Comparison of ENCODE assay signal across 22 cellular contexts in the genomic region with DNA sequence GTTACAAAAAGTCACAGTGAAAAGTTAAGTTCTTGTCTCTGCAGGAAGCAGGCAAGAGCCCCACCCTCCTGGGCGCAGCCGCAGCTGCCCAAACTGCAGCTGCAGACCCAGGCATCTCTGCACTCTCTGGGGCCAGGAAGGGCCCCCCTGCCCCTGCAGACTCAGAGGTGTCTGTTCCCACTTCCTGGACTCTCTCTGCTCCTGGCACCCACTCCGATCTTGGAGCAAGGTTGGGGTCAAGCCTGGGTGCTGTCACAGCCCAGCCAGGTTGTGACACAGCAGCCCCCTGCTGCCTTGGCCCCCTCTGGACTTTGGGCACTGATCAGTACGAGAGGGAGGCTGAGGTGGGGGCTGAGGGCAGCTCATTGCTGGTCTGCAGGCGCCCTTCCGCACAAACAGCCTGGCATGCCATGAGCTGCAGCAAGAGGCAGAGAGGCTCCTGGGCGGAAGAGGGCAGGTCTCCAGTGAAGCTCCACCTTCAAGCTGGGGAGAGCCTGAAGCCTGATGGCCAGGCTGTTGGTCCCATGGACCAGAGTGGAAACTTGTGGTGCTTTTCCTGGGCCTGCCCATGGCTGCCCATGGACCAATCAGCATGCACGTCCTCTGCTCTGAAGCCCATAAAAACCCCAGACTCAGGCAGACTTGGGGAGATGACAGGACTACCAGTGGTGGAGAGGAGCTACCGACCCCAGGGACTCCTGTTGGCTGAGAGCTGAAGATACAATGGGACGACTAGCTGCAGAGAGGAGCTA. TPM values are rescaled to one million over a fixed set of nuclear protein-coding genes. Genes with fewer than 3 reads are reported as not detected.
A peak's percentile ranks its signal among the peaks of the same experiment; 100 is the strongest.
DNase-seq lines count a peak whose midpoint lies in the region; ATAC-seq, FAIRE-seq and TF ChIP-seq lines count a peak whose summit lies in the region.
"Had no signal": no experiment of that assay in that cellular context is flagged by ENCODE, and none has a peak within 500 bp of the region (broad histone marks: within the 10 kb centered on the region; RNA-seq: fewer than 3 reads in every experiment).

No MANE protein-coding gene starts in this region.

- intact Hi-C loops in HepG2 (cut with micrococcal nuclease; ENCODE audit: unreplicated experiment) = no loop called here
- intact Hi-C loops in right lobe of liver (cut with DNase I) = loop anchor here (10.0 kb wide), 1 partner anchor 192 kb away; no protein-coding TSS in a partner anchor
- intact Hi-C loops in mucosa of descending colon (cut with DNase I, micrococcal nuclease) = no loop called here
- intact Hi-C loops in Calu3 (cut with micrococcal nuclease; ENCODE audit: unreplicated experiment) = no loop called here
- intact Hi-C loops in activated CD8-positive, alpha-beta T cell treated with anti-CD3 and anti-CD28 coated beads for 36 hours (cut with micrococcal nuclease) = loop anchor here (10.0 kb wide), 1 partner anchor 222 kb away; a partner anchor contains a TSS
- intact Hi-C loops in sciatic nerve (cut with DNase I) = no loop called here

- no peaks in the 10 kb centered on the region for H3K79me2 ChIP-seq in HepG2 (ENCODE audit: insufficient read depth, low read length)

- no peaks in the 10 kb centered on the region for H3K9me3 Mint-ChIP-seq in WTC11
- no peaks in the 10 kb centered on the region for H3K9me3 Mint-ChIP-seq in Calu3 (ENCODE audit: low read depth, unreplicated experiment)
- no peaks in the 10 kb centered on the region for H3K9me3 Mint-ChIP-seq in activated CD8-positive, alpha-beta T cell treated with anti-CD3 and anti-CD28 coated beads for 36 hours
- H3K9me3 Mint-ChIP-seq: activated T-cell treated with anti-CD3 and anti-CD28 coated beads, Interleukin-2, amount 50 U/mL, for 24 hours had no signal

- FAIRE-seq in HepG2 (lab: Jason Lieb, UNC) = peak; percentile 71
- FAIRE-seq: G401.6, islet of Langerhans had no signal

- H3K27ac ChIP-seq in HepG2 (ENCODE audit: extremely low read length, insufficient read depth, low read length) = peak overlapping the region; percentile 62
- no peak overlapping the region for H3K27ac ChIP-seq in right lobe of liver
- H3K27ac ChIP-seq: coronary artery, KMS-11, stomach, uterus had no signal

- TF ChIP-seq RAD21 in HepG2 (CRISPR knock-in tag; IDR thresholded peaks at IDR 0.05) = no peak

- CTCF ChIA-PET in HepG2 (lab: Yijun Ruan, JAX; ENCODE audit: low intra/inter-chr PET ratio, low total read pairs) = no interaction called here
- CTCF ChIA-PET in WTC11 (lab: Charles Lee) = no interaction called here
- CTCF ChIA-PET in Calu3 (lab: Charles Lee) = no interaction called here
- CTCF ChIA-PET in activated CD8-positive, alpha-beta T cell treated with anti-CD3 and anti-CD28 coated beads for 36 hours (lab: Charles Lee) = no interaction called here

- H3K9ac ChIP-seq in HepG2 (ENCODE audit: insufficient read depth, low read depth, low read length) = peak overlapping the region; percentile 38
- H3K9ac ChIP-seq: KMS-11 had no signal

- H3K36me3 ChIP-seq in HepG2 (replicated peaks in 1 of 2; ENCODE audit: control insufficient read depth in 1 of 2, insufficient read depth in 2 of 2, low read length in 2 of 2) = no peaks in the 10 kb centered on the region
- H3K36me3 ChIP-seq in right lobe of liver = no peaks in the 10 kb centered on the region
- H3K36me3 ChIP-seq in mucosa of descending colon (ENCODE audit: low read depth) = no peaks in the 10 kb centered on the region
- H3K36me3 ChIP-seq: HAP-1, stomach, thyroid gland, uterus had no signal

- peak overlapping the region; percentile 73 for H3K4me2 ChIP-seq in HepG2 (ENCODE audit: low read depth, low read length)
- H3K4me2 ChIP-seq: KMS-11 had no signal

- H4K20me1 ChIP-seq in HepG2 (ENCODE audit: insufficient read depth, low read length) = no peaks in the 10 kb centered on the region

- peak overlapping the region; percentile 25 to 67 (median 42); a peak in 5 of 6 replicates for H3K4me3 ChIP-seq in HepG2 (replicated peaks in 1 of 3; ENCODE audit: insufficient read depth in 1 of 3, low read depth in 2 of 3, low read length in 3 of 3)
- H3K4me3 ChIP-seq in right lobe of liver = no peak overlapping the region
- no peak overlapping the region for H3K4me3 ChIP-seq in mucosa of descending colon
- H3K4me3 ChIP-seq: coronary artery, HAP-1, stomach, thyroid gland, uterus had no signal

- TF ChIP-seq EP300 in HepG2 (IDR thresholded peaks at IDR 0.05; ENCODE audit: low read depth in 2 of 2, low read length in 2 of 2) (0 out of 4 replicates have a peak, but pooled peaks of 1 of the 2 experiments have one; percentile 47), HepG2 (CRISPR knock-in tag; IDR thresholded peaks at IDR 0.05; ENCODE audit: borderline replicate concordance) (0 out of 2 replicates have a peak, but pooled peaks have one; percentile 39)

- H3K27me3 ChIP-seq in HepG2 (ENCODE audit: control insufficient read depth in 1 of 2, insufficient read depth in 2 of 2, low read length in 2 of 2) (no peaks in the 10 kb centered on the region), right lobe of liver (no peaks in the 10 kb centered on the region)
- H3K27me3 ChIP-seq: stomach, thyroid gland, uterus had no signal

- H3K4me1 ChIP-seq in HepG2 (ENCODE audit: insufficient read depth, low read length) = peaks cover 59% of the 10 kb centered on the region
- H3K4me1 ChIP-seq in right lobe of liver = no peaks in the 10 kb centered on the region
- H3K4me1 ChIP-seq in mucosa of descending colon (ENCODE audit: low read depth) = peaks cover 3% of the 10 kb centered on the region
- H3K4me1 ChIP-seq: HAP-1, uterus had no signal

- peak overlapping the region; percentile 0 for H2AFZ ChIP-seq in HepG2 (ENCODE audit: low read length)

- no peaks in the 10 kb centered on the region for H3K9me3 ChIP-seq in HepG2 (ENCODE audit: low read length)
- H3K9me3 ChIP-seq in right lobe of liver = no peaks in the 10 kb centered on the region
- no peaks in the 10 kb centered on the region for H3K9me3 ChIP-seq in mucosa of descending colon
- H3K9me3 ChIP-seq: HAP-1, stomach, thyroid gland, uterus had no signal

- 0% methylated on average over 6 of the region's 10 CpGs for WGBS in HepG2 (ENCODE audit: low lambda C conversion rate)
- WGBS in right lobe of liver (ENCODE audit: insufficient coverage, low coverage, low lambda C conversion rate, missing lambda C conversion rate) = 80% methylated on average over 3 of the region's 10 CpGs

- no peak overlapping the region for H3K4me3 Mint-ChIP-seq in WTC11
- no peak overlapping the region for H3K4me3 Mint-ChIP-seq in Calu3 (ENCODE audit: low read depth, unreplicated experiment)
- H3K4me3 Mint-ChIP-seq in activated CD8-positive, alpha-beta T cell treated with anti-CD3 and anti-CD28 coated beads for 36 hours = no peak overlapping the region
- H3K4me3 Mint-ChIP-seq: activated T-cell treated with anti-CD3 and anti-CD28 coated beads, Interleukin-2, amount 50 U/mL, for 24 hours had no signal

- H3K4me1 Mint-ChIP-seq in WTC11 = no peaks in the 10 kb centered on the region
- H3K4me1 Mint-ChIP-seq in Calu3 (ENCODE audit: low read depth, unreplicated experiment) = peaks cover 19% of the 10 kb centered on the region
- peaks cover 13% of the 10 kb centered on the region for H3K4me1 Mint-ChIP-seq in activated CD8-positive, alpha-beta T cell treated with anti-CD3 and anti-CD28 coated beads for 36 hours (ENCODE audit: low read depth)

- in situ Hi-C loops in HepG2 (cut with HindIII; ENCODE audit: extremely low pct_ligation_motif_present, low pct_unique_long_range_greater_than_20kb) = loop anchor here (10.0 to 25.0 kb wide), 2 partner anchors 192 to 480 kb away; no protein-coding TSS in a partner anchor

- peak; percentile 81 for DNase-seq in HepG2 (ENCODE audit: low spot score)
- no peak for DNase-seq in right lobe of liver
- no peak for DNase-seq in WTC11 (ENCODE audit: low spot score)
- no peak for DNase-seq in mucosa of descending colon
- no peak for DNase-seq in Calu3
- DNase-seq in activated CD8-positive, alpha-beta T cell treated with anti-CD3 and anti-CD28 coated beads for 36 hours = no peak
- no peak for DNase-seq in sciatic nerve (ENCODE audit: low spot score)
- DNase-seq: ACHN; activated T-cell treated with anti-CD3 and anti-CD28 coated beads, Interleukin-2, amount 50 U/mL, for 24 hours; Caco-2; glutamatergic neuron; mesenchymal stem cell; NCI-H226; stomach; uterus had no signal

- H3K36me3 Mint-ChIP-seq in WTC11 = no peaks in the 10 kb centered on the region
- H3K36me3 Mint-ChIP-seq in Calu3 (ENCODE audit: insufficient read depth, unreplicated experiment) = no peaks in the 10 kb centered on the region
- no peaks in the 10 kb centered on the region for H3K36me3 Mint-ChIP-seq in activated CD8-positive, alpha-beta T cell treated with anti-CD3 and anti-CD28 coated beads for 36 hours (ENCODE audit: low read depth)

- BruUV-seq in HepG2 (replicated peaks; lab: Mats Ljungman, UMichigan) = no TSS peak
- no TSS peak for BruUV-seq in Calu3 (replicated peaks; lab: Mats Ljungman, UMichigan)

- POLR2A ChIA-PET in HepG2 (lab: Yijun Ruan, JAX) = interaction anchor here (0.7 to 2.1 kb wide), 5 partner anchors 11 to 297 kb away, joined by 3 to 36 read pairs (median 3); a partner anchor contains a TSS
- POLR2A ChIA-PET in WTC11 (lab: Charles Lee) = no interaction called here
- POLR2A ChIA-PET in activated CD8-positive, alpha-beta T cell treated with anti-CD3 and anti-CD28 coated beads for 36 hours (lab: Charles Lee) = interaction anchor here (1.3 kb wide), 1 partner anchor 9 kb away, joined by 3 read pairs; no protein-coding TSS in a partner anchor

- peak; percentile 87 to 88 for TF ChIP-seq POLR2A in HepG2 (IDR thresholded peaks at IDR 0.05; ENCODE audit: insufficient read depth in 1 of 2, low read depth in 2 of 2, low read length in 2 of 2)
- TF ChIP-seq POLR2A in right lobe of liver (IDR thresholded peaks at IDR 0.05) = no peak

- TF ChIP-seq CTCF in HepG2 (CRISPR knock-in tag; IDR thresholded peaks at IDR 0.05) (peak; percentile 39; the same call in 1 of the 2 replicates), right lobe of liver (IDR thresholded peaks at IDR 0.05) (no peak), WTC11 (IDR thresholded peaks at IDR 0.05) (no peak), mucosa of descending colon (IDR thresholded peaks at IDR 0.05) (no peak), Calu3 (IDR thresholded peaks at IDR 0.05; ENCODE audit: unreplicated experiment) (no peak)
- TF ChIP-seq CTCF in activated CD8-positive, alpha-beta T cell treated with anti-CD3 and anti-CD28 coated beads for 36 hours (IDR thresholded peaks at IDR 0.05) = no peak

- H3K27me3 Mint-ChIP-seq in WTC11 (ENCODE audit: low read depth) (no peaks in the 10 kb centered on the region), Calu3 (ENCODE audit: unreplicated experiment) (no peaks in the 10 kb centered on the region)
- no peaks in the 10 kb centered on the region for H3K27me3 Mint-ChIP-seq in activated CD8-positive, alpha-beta T cell treated with anti-CD3 and anti-CD28 coated beads for 36 hours
- H3K27me3 Mint-ChIP-seq: activated T-cell treated with anti-CD3 and anti-CD28 coated beads, Interleukin-2, amount 50 U/mL, for 24 hours had no signal

- no peak overlapping the region for H3K27ac Mint-ChIP-seq in WTC11
- no peak overlapping the region for H3K27ac Mint-ChIP-seq in Calu3 (ENCODE audit: unreplicated experiment)
- H3K27ac Mint-ChIP-seq in activated CD8-positive, alpha-beta T cell treated with anti-CD3 and anti-CD28 coated beads for 36 hours = no peak overlapping the region
- H3K27ac Mint-ChIP-seq: activated T-cell treated with anti-CD3 and anti-CD28 coated beads, Interleukin-2, amount 50 U/mL, for 24 hours had no signal

- ATAC-seq in HepG2 = peak; percentile 95
- no peak for ATAC-seq in right lobe of liver
- ATAC-seq in WTC11 = no peak
- peak; percentile 34 for ATAC-seq in mucosa of descending colon
- ATAC-seq in activated CD8-positive, alpha-beta T cell treated with anti-CD3 and anti-CD28 coated beads for 36 hours = no peak
- ATAC-seq in sciatic nerve = no peak
- ATAC-seq: SK-N-SH treated with all-trans-retinoic acid at 6 μM for 48 hours had no signal

RNA-seq across cellular contexts. Expression of a gene that starts 25.8 kb away (rescaled TPM):
- total RNA-seq in HepG2 (2016; rRNA removed; fragmentation: Illumina TruSeq; extraction: Trizol) = 92.1 and 136 TPM in 2 replicates
- 30.4 and 34.1 TPM in 2 replicates for total RNA-seq in HepG2 (2016; cell fraction: cytosol; rRNA removed; fragmentation: Illumina TruSeq; extraction: Trizol; ENCODE audit: low read depth)
- 91.2 and 133 TPM in 2 replicates for total RNA-seq in HepG2 (2016; cell fraction: insoluble cytoplasmic fraction; rRNA removed; fragmentation: Illumina TruSeq; extraction: Trizol)
- total RNA-seq in HepG2 (2016; cell fraction: membrane; rRNA removed; fragmentation: Illumina TruSeq; extraction: Trizol) = 66.7 and 85.3 TPM in 2 replicates
- total RNA-seq in HepG2 (2016; cell fraction: nucleus; rRNA removed; fragmentation: Illumina TruSeq; extraction: Trizol) = 121 and 139 TPM in 2 replicates
- 18.4 and 25.7 TPM in 2 replicates for polyA plus RNA-seq in HepG2 (2011; rRNA removed)
- polyA plus RNA-seq in HepG2 (2011; cell fraction: cytosol; rRNA removed) = 8.0 and 12.9 TPM in 2 replicates
- polyA plus RNA-seq in HepG2 (2011; cell fraction: nucleus; rRNA removed) = 15.2 and 17.6 TPM in 2 replicates
- polyA plus RNA-seq in HepG2 (2012) = 39.9 and 55.4 TPM in 2 replicates
- 2.8 and 3.7 TPM in 2 replicates for polyA plus RNA-seq in HepG2 (2016; cell fraction: cytosol; fragmentation: Illumina TruSeq; extraction: Trizol; ENCODE audit: low read depth)
- polyA plus RNA-seq in HepG2 (2016; cell fraction: insoluble cytoplasmic fraction; fragmentation: Illumina TruSeq; extraction: Trizol; ENCODE audit: low read depth) = 83.2 and 88.8 TPM in 2 replicates
- 12.0 and 14.4 TPM in 2 replicates for polyA plus RNA-seq in HepG2 (2016; cell fraction: membrane; fragmentation: Illumina TruSeq; extraction: Trizol; ENCODE audit: low read depth)
- polyA plus RNA-seq in HepG2 (2016; cell fraction: nucleus; fragmentation: Illumina TruSeq; extraction: Trizol; ENCODE audit: insufficient read depth, low read depth) = 110 and 121 TPM in 2 replicates
- 27.8 and 31.8 TPM in 2 replicates for polyA minus RNA-seq in HepG2 (2011; rRNA and poly(A)+ RNA removed; ENCODE audit: low replicate concordance)
- polyA minus RNA-seq in HepG2 (2011; cell fraction: cytosol; rRNA and poly(A)+ RNA removed) = 44.8 and 48.6 TPM in 2 replicates
- 153 and 159 TPM in 2 replicates for polyA minus RNA-seq in HepG2 (2011; cell fraction: nucleus; rRNA and poly(A)+ RNA removed)
- 10 to 100 TPM; 56.7 to 70.0 (median 62.3) TPM for total RNA-seq in right lobe of liver
- 66.6 to 79.2 TPM (median 68.2 TPM) in 3 replicates for total RNA-seq in WTC11 (2021)
- 100 to 1,000 TPM in 2 of 3 donors, 10 to 100 TPM in 1; 91.1 to 112 (median 102) TPM for total RNA-seq in mucosa of descending colon
- total RNA-seq in Calu3 (2022) = 63.1 and 76.8 TPM in 2 replicates
- total RNA-seq in activated CD8-positive, alpha-beta T cell treated with anti-CD3 and anti-CD28 coated beads for 36 hours = 10 to 100 TPM; 33.1 to 33.9 TPM
- 97.1 TPM for total RNA-seq in sciatic nerve

RNA-seq across cellular contexts. Expression of a gene that starts 42.9 kb away (rescaled TPM):
- total RNA-seq in HepG2 (2016; rRNA removed; fragmentation: Illumina TruSeq; extraction: Trizol) (32.2 and 33.7 TPM in 2 replicates), right lobe of liver (10 to 100 TPM; 32.8 to 46.1 (median 39.6) TPM), WTC11 (2021) (23.7 to 24.6 TPM (median 23.7 TPM) in 3 replicates), mucosa of descending colon (100 to 1,000 TPM in 2 of 3 donors, 10 to 100 TPM in 1; 89.9 to 136 (median 128) TPM), Calu3 (2022) (38.8 and 41.9 TPM in 2 replicates), sciatic nerve (60.1 TPM)
- total RNA-seq in HepG2 (2016; cell fraction: cytosol; rRNA removed; fragmentation: Illumina TruSeq; extraction: Trizol; ENCODE audit: low read depth) = 27.4 and 28.7 TPM in 2 replicates
- total RNA-seq in HepG2 (2016; cell fraction: insoluble cytoplasmic fraction; rRNA removed; fragmentation: Illumina TruSeq; extraction: Trizol) = 27.5 and 33.1 TPM in 2 replicates
- total RNA-seq in HepG2 (2016; cell fraction: membrane; rRNA removed; fragmentation: Illumina TruSeq; extraction: Trizol) = 39.7 and 47.6 TPM in 2 replicates
- 42.0 and 44.0 TPM in 2 replicates for total RNA-seq in HepG2 (2016; cell fraction: nucleus; rRNA removed; fragmentation: Illumina TruSeq; extraction: Trizol)
- 9.9 and 13.5 TPM in 2 replicates for polyA plus RNA-seq in HepG2 (2011; rRNA removed)
- 7.4 and 9.3 TPM in 2 replicates for polyA plus RNA-seq in HepG2 (2011; cell fraction: cytosol; rRNA removed)
- polyA plus RNA-seq in HepG2 (2011; cell fraction: nucleus; rRNA removed) = 9.5 and 9.8 TPM in 2 replicates
- 18.5 and 20.9 TPM in 2 replicates for polyA plus RNA-seq in HepG2 (2012)
- polyA plus RNA-seq in HepG2 (2016; cell fraction: cytosol; fragmentation: Illumina TruSeq; extraction: Trizol; ENCODE audit: low read depth) = 22.9 and 27.7 TPM in 2 replicates
- 32.7 and 34.9 TPM in 2 replicates for polyA plus RNA-seq in HepG2 (2016; cell fraction: insoluble cytoplasmic fraction; fragmentation: Illumina TruSeq; extraction: Trizol; ENCODE audit: low read depth)
- polyA plus RNA-seq in HepG2 (2016; cell fraction: membrane; fragmentation: Illumina TruSeq; extraction: Trizol; ENCODE audit: low read depth) = 31.3 and 34.7 TPM in 2 replicates
- 35.0 and 37.3 TPM in 2 replicates for polyA plus RNA-seq in HepG2 (2016; cell fraction: nucleus; fragmentation: Illumina TruSeq; extraction: Trizol; ENCODE audit: insufficient read depth, low read depth)
- polyA minus RNA-seq in HepG2 (2011; rRNA and poly(A)+ RNA removed; ENCODE audit: low replicate concordance) = 10.3 and 20.6 TPM in 2 replicates
- 10.3 and 12.0 TPM in 2 replicates for polyA minus RNA-seq in HepG2 (2011; cell fraction: cytosol; rRNA and poly(A)+ RNA removed)
- 69.1 and 70.6 TPM in 2 replicates for polyA minus RNA-seq in HepG2 (2011; cell fraction: nucleus; rRNA and poly(A)+ RNA removed)
- total RNA-seq in activated CD8-positive, alpha-beta T cell treated with anti-CD3 and anti-CD28 coated beads for 36 hours = 10 to 100 TPM; 18.7 to 23.1 TPM

Comparison
In these comparisons a context has a peak if more than half of its experiments do, and no peak if none do; other contexts are left out.
1. ATAC-seq: peak in HepG2 (single experiment) and mucosa of descending colon (single experiment); none in right lobe of liver (0 of 4), WTC11 (single experiment), activated CD8-positive, alpha-beta T cell treated with anti-CD3 and anti-CD28 coated beads for 36 hours (single experiment) and sciatic nerve (single experiment).
2. H3K4me3 ChIP-seq: peak in HepG2 (3 of 3); none in right lobe of liver (0 of 3) and mucosa of descending colon (single experiment).
3. intact Hi-C loops: an anchor here in right lobe of liver (10.0 kb wide) and activated CD8-positive, alpha-beta T cell treated with anti-CD3 and anti-CD28 coated beads for 36 hours (10.0 kb wide); none called in HepG2, mucosa of descending colon, Calu3 and sciatic nerve.